Comparison of ENCODE assay signal across 1 cellular context in the genomic region with DNA sequence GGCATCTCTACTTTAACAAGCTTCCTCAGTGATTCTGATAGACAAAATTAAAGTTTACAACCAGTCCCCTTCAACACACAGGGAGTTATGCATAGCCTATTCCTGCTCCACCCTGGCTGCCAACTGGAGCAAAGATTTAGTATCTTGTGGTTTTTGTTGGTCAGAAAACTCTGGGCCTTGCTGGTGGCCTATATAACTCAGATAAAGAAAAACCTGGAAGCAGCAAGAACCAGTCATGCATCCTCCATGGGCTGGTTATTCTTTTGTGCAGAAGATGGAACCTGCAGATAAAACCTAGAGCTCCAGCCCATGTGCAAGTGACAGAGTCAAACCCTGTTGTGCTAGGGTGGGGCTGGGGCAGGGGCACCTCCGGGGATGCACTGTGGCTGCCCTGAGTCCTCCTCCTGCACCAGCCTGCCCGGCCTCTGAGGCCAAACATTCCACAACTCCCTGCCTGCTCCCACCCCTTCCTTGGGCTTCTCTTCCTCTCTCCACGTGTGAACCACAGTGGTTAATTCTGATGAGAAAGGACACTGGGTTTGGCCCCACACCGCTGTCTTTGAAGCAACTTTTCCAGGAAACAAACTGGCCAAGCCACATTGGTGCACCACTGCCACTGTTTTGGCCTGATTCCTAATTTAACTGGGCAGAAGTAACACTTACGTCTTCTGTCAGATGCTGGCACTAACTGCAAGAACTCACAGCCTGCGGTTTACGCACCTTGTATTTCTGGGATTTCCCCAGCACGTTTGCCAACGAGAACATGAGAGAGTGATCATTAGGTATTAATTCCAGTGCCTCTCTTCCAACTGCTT.
TF ChIP-seq lines count a peak whose summit lies in the region.

No MANE protein-coding gene starts in this region.

TF ChIP-seq in GM12878, 131 proteins besides CTCF, POLR2A, EP300 and RAD21:
- TF ChIP-seq BHLHE40 (IDR thresholded peaks at IDR 0.05; ENCODE audit: borderline replicate concordance in 1 of 2, low read depth in 2 of 2, low read length in 1 of 2) (peak in 1 of 2 experiments; percentile 48; a peak in 1 of 4 replicates), ESRRA (IDR thresholded peaks at IDR 0.05; ENCODE audit: low read length) (no peak), RUNX3 (IDR thresholded peaks at IDR 0.05; ENCODE audit: low read length) (peak; percentile 83), IKZF1 (conservative IDR thresholded peaks at IDR 0.05) (peak; percentile 33; the same call in 1 of the 2 replicates), DPF2 (IDR thresholded peaks at IDR 0.05) (0 out of 2 replicates have a peak, but pooled peaks have one; percentile 27)
